Comparison of ENCODE assay signal across 9 cellular contexts in genomic region chrX:148530464-148531077, GRCh38. TPM values are rescaled to one million over a fixed set of nuclear protein-coding genes. Genes with fewer than 3 reads are reported as not detected.
DNase-seq lines count a peak whose midpoint lies in the region; ATAC-seq, FAIRE-seq and TF ChIP-seq lines count a peak whose summit lies in the region.
"Had no signal": no experiment of that assay in that cellular context is flagged by ENCODE, and none has a peak within 500 bp of the region (broad histone marks: within the 10 kb centered on the region; RNA-seq: fewer than 3 reads in every experiment).

No MANE protein-coding gene starts in this region.

- FAIRE-seq in islet of Langerhans (lab: Jason Lieb, UNC), result peak; percentile 47

- ATAC-seq in GM18517 (IDR thresholded peaks at IDR 0.05; ENCODE audit: unreplicated experiment) (no peak), GM21529 (IDR thresholded peaks at IDR 0.05; ENCODE audit: unreplicated experiment) (no peak)
- ATAC-seq: activated CD8-positive, alpha-beta memory T cell treated with anti-CD3 and anti-CD28 coated beads, Interleukin-2, amount 10 ng/mL, durations not matched to agents 7 days and 5 days had no signal

- DNase-seq in AML-193 (lab: John Stamatoyannopoulos, UW) (peak; percentile 3 to 10), GM13976 (ENCODE audit: low spot score) (peak; percentile 3), SK-MEL-5 (ENCODE audit: low read depth, low spot score) (peak; percentile 28), AG08395 (ENCODE audit: low spot score) (no peak), activated gamma-delta T cell (lab: John Stamatoyannopoulos, UW) (no peak)
- DNase-seq: activated CD8-positive, alpha-beta memory T cell treated with anti-CD3 and anti-CD28 coated beads, Interleukin-2, amount 10 ng/mL, durations not matched to agents 7 days and 5 days had no signal

- TF ChIP-seq CTCF in GM13976 (IDR thresholded peaks at IDR 0.05; ENCODE audit: borderline replicate concordance, control extremely low read depth, extremely low read depth, insufficient read depth, missing control alignments), result peak; percentile 63

- in situ Hi-C loops in GM13976 (cut with MboI; ENCODE audit: low sequenced_read_pairs, unreplicated experiment), result no loop called here
- in situ Hi-C loops in SK-MEL-5 (cut with HindIII; ENCODE audit: low pct_unique_long_range_greater_than_20kb, low sequenced_read_pairs), result no loop called here

RNA-seq across cellular contexts. Expression of gene AFF2, which starts 30.2 kb away (rescaled TPM):
- 0.05 TPM in 1 of 2 replicates, not detected in the other for total RNA-seq in SK-MEL-5 (2014; rRNA removed; shearing (Covaris generic))
- 0.01 TPM in 1 of 2 replicates, not detected in the other for polyA plus RNA-seq in SK-MEL-5 (2015; cell fraction: cytosol; rRNA removed)
- not detected in 2 replicates for polyA plus RNA-seq in SK-MEL-5 (2015; cell fraction: nucleus; rRNA removed)

Comparison
In these comparisons a context has a peak if more than half of its experiments do, and no peak if none do; other contexts are left out.
1. DNase-seq: peak in AML-193 (2 of 2), GM13976 (single experiment) and SK-MEL-5 (single experiment); none in AG08395 (single experiment) and activated gamma-delta T cell (single experiment).